ENCODE assay signal across 8 cellular contexts in the genomic region with DNA sequence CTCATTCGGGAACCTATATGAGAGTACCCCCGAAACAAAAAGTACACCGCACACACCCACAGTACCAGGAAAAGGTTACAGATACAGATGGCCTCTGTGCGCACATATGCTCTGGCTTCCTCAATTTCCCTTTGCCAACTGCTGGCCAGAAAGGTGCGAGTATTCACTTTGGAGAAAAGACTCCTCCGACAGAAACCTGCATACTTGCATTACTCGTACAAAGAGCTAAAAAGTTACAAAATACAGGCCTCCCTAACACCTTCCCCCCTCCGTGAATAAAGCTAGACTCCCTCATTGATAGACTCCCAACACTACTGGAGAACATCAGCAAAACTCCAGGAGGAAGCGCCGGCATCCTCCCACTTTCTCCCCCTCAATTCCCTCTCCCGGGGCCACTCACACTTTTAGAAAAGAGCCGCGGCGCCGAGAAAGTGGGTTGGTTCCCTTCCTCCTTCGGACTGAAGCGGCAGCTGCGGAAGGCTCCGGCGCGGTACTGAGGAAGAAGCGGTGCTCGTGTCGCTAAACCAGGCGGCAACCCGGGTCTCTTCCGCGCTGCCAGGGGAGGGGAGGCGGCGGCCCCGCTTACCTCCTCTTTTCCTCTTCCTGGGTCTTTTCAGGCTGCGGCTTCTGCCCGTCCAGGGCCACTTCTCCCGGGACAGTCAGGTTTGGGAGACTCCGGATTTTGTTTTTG. TPM values are rescaled to one million over a fixed set of nuclear protein-coding genes. Genes with fewer than 3 reads are reported as not detected.
A peak's percentile ranks its signal among the peaks of the same experiment; 100 is the strongest.
DNase-seq lines count a peak whose midpoint lies in the region; ATAC-seq and TF ChIP-seq lines count a peak whose summit lies in the region.

No MANE protein-coding gene starts in this region.

- peaks cover 42% of the 10 kb centered on the region for H4K20me1 ChIP-seq in neural progenitor cell (ENCODE audit: low read depth)

- peaks cover 65% of the 10 kb centered on the region for H3K4me1 Mint-ChIP-seq in activated T-cell treated with anti-CD3 and anti-CD28 coated beads, Interleukin-2, amount 50 U/mL, for 72 hours (ENCODE audit: low read depth)
- peaks cover 43% of the 10 kb centered on the region for H3K4me1 Mint-ChIP-seq in neural progenitor cell

- H3K9me3 ChIP-seq in neural progenitor cell (ENCODE audit: low read depth), result no peaks in the 10 kb centered on the region
- no peaks in the 10 kb centered on the region for H3K9me3 ChIP-seq in upper lobe of right lung

- H3K36me3 ChIP-seq in neural progenitor cell (no peaks in the 10 kb centered on the region), upper lobe of right lung (peaks cover 2% of the 10 kb centered on the region)

- peak; percentile 21 for DNase-seq in GM10266 (ENCODE audit: extremely low spot score)
- peak; percentile 55 for DNase-seq in NOMO-1 treated with DMSO at 0.1 percent for 48 hours (lab: John Stamatoyannopoulos, UW; ENCODE audit: unreplicated experiment)
- DNase-seq in activated T-cell treated with anti-CD3 and anti-CD28 coated beads, Interleukin-2, amount 50 U/mL, for 72 hours, result peak; percentile 66 to 73
- DNase-seq in fibroblast of villous mesenchyme (ENCODE audit: low read depth), result peak; percentile 36
- peak; percentile 61 for DNase-seq in neural progenitor cell (ENCODE audit: low spot score)
- peak; percentile 83 for DNase-seq in upper lobe of right lung

- H3K79me2 ChIP-seq in neural progenitor cell (ENCODE audit: low read depth), result peaks cover 94% of the 10 kb centered on the region

- H2AFZ ChIP-seq in neural progenitor cell (replicated peaks), result no peak overlapping the region

- peak overlapping the region; percentile 95 for H3K27ac Mint-ChIP-seq in activated T-cell treated with anti-CD3 and anti-CD28 coated beads, Interleukin-2, amount 50 U/mL, for 72 hours
- H3K27ac Mint-ChIP-seq in neural progenitor cell, result peak overlapping the region; percentile 52

- H3K4me3 ChIP-seq in fibroblast of villous mesenchyme (ENCODE audit: low read depth, low read length) (peak overlapping the region; percentile 96), neural progenitor cell (peak overlapping the region; percentile 95), upper lobe of right lung (peak overlapping the region; percentile 98)

- no peaks in the 10 kb centered on the region for H3K9me3 Mint-ChIP-seq in activated T-cell treated with anti-CD3 and anti-CD28 coated beads, Interleukin-2, amount 50 U/mL, for 72 hours
- H3K9me3 Mint-ChIP-seq in neural progenitor cell, result no peaks in the 10 kb centered on the region

- no peak overlapping the region for H3K27ac ChIP-seq in neural progenitor cell
- H3K27ac ChIP-seq in upper lobe of right lung, result peak overlapping the region; percentile 96

- ATAC-seq in activated T-cell treated with anti-CD3 and anti-CD28 coated beads, Interleukin-2, amount 50 U/mL, for 72 hours (replicated peaks in 1 of 2), result peak in 1 of 2 donors; percentile 10
- peak; percentile 4 for ATAC-seq in upper lobe of right lung
- ATAC-seq in HG02852 (IDR thresholded peaks at IDR 0.05; ENCODE audit: unreplicated experiment), result no peak
- no peak for ATAC-seq in HG02588 (IDR thresholded peaks at IDR 0.05; ENCODE audit: unreplicated experiment)

- H3K27me3 ChIP-seq in neural progenitor cell (no peaks in the 10 kb centered on the region), upper lobe of right lung (no peaks in the 10 kb centered on the region)

- intact Hi-C loops in upper lobe of right lung (cut with DNase I), result no loop called here

- TF ChIP-seq CTCF in GM10266 (IDR thresholded peaks at IDR 0.05; ENCODE audit: control insufficient read depth, insufficient read depth, low read depth, missing control alignments) (no peak), fibroblast of villous mesenchyme (IDR thresholded peaks at IDR 0.05; ENCODE audit: insufficient read depth, low read depth, low read length) (no peak), neural progenitor cell (IDR thresholded peaks at IDR 0.05) (no peak), upper lobe of right lung (IDR thresholded peaks at IDR 0.05) (no peak)

- peaks cover 38% of the 10 kb centered on the region for H3K4me1 ChIP-seq in neural progenitor cell
- H3K4me1 ChIP-seq in upper lobe of right lung, result peaks cover 34% of the 10 kb centered on the region

- peaks cover 15% of the 10 kb centered on the region for H3F3A ChIP-seq in neural progenitor cell (ENCODE audit: low read depth)

- H3K4me2 ChIP-seq in neural progenitor cell, result peak overlapping the region; percentile 91

- peaks cover 6 to 8% of the 10 kb centered on the region in 2 donors for H3K36me3 Mint-ChIP-seq in activated T-cell treated with anti-CD3 and anti-CD28 coated beads, Interleukin-2, amount 50 U/mL, for 72 hours (ENCODE audit: insufficient read depth in 2 of 2)
- peaks cover 6% of the 10 kb centered on the region for H3K36me3 Mint-ChIP-seq in neural progenitor cell

- peak overlapping the region; percentile 99 to 100 for H3K4me3 Mint-ChIP-seq in activated T-cell treated with anti-CD3 and anti-CD28 coated beads, Interleukin-2, amount 50 U/mL, for 72 hours
- peak overlapping the region; percentile 97 for H3K4me3 Mint-ChIP-seq in neural progenitor cell

- H3K9ac ChIP-seq in neural progenitor cell, result peak overlapping the region; percentile 81

- no peaks in the 10 kb centered on the region for H3K27me3 Mint-ChIP-seq in activated T-cell treated with anti-CD3 and anti-CD28 coated beads, Interleukin-2, amount 50 U/mL, for 72 hours (ENCODE audit: low read depth)
- no peaks in the 10 kb centered on the region for H3K27me3 Mint-ChIP-seq in neural progenitor cell (ENCODE audit: insufficient read depth, low read depth)

RNA-seq across cellular contexts. Expression of gene FBXW7, which starts 1.2 kb away (rescaled TPM):
- total RNA-seq in activated T-cell treated with anti-CD3 and anti-CD28 coated beads, Interleukin-2, amount 50 U/mL, for 72 hours, result 10 to 100 TPM; 37.6 to 40.9 TPM
- total RNA-seq in fibroblast of villous mesenchyme (48.3 and 79.5 TPM in 2 replicates), neural progenitor cell (ENCODE audit: low replicate concordance) (43.9 TPM in 2 replicates), upper lobe of right lung (47.2 TPM)

Comparison
In these comparisons a context has a peak if more than half of its experiments do, and no peak if none do; other contexts are left out.
1. DNase-seq: peak in every context shown above with its lines; median percentile 83 in upper lobe of right lung; 70 in activated T-cell treated with anti-CD3 and anti-CD28 coated beads, Interleukin-2, amount 50 U/mL, for 72 hours; 61 in neural progenitor cell; 55 in NOMO-1 treated with DMSO at 0.1 percent for 48 hours; 36 in fibroblast of villous mesenchyme; 21 in GM10266.